In the genomic region with DNA sequence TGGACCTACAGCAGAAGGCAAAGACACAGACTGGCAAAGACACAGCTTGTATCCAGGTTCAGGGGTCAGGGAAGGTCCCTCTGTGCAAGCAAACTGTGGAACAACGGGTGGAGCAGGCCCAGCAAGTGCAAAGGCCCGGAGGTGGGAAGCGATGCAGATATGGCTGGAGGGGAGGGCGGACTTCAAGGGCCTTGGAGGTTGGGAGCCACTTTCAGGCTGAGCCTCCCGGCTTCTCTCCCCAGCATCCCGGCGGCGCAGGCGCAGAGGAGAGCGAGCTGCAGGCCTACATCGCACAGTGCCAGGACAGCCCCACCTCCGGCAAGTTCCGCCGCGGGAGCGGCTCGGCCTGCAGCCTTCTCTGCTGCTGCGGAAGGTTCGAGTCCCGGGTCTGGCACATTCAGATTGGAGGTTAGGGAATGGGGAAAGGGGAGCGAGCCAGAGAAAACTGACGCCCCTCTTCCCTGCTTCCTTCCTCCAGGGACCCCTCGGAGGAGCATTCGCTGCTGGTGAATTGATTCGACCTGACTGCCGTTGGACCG, we compare ENCODE assay signal across 8 cellular contexts. TPM values are rescaled to one million over a fixed set of nuclear protein-coding genes. Genes with fewer than 3 reads are reported as not detected.
DNase-seq lines count a peak whose midpoint lies in the region; ATAC-seq and TF ChIP-seq lines count a peak whose summit lies in the region.

No MANE protein-coding gene starts in this region.

- ATAC-seq in activated B cell treated with CpG ODN at 0.5 μM for 24 hours (ENCODE audit: low read depth): no peak
- no peak for ATAC-seq in GM21717 (IDR thresholded peaks at IDR 0.05; ENCODE audit: unreplicated experiment)

- intact Hi-C loops in activated B cell treated with CpG ODN at 0.5 μM for 24 hours (cut with micrococcal nuclease): loop anchor here (10.0 kb wide), 2 partner anchors 391 to 1629 kb away; a partner anchor contains a TSS

- peaks cover 9% of the 10 kb centered on the region for H3K36me3 ChIP-seq in neuron (ENCODE audit: insufficient read depth, low read length)

- H2AFZ ChIP-seq in neuron (ENCODE audit: low read depth, low read length): peak overlapping the region; percentile 77

- H3K4me3 ChIP-seq in GM12864 (ENCODE audit: low read depth, low read length): peak overlapping the region; percentile 91; the same call in 1 of the 2 replicates
- H3K4me3 ChIP-seq in foreskin fibroblast (ENCODE audit: low read depth in 1 of 2, low read length in 2 of 2): peak overlapping the region; percentile 81 to 93
- H3K4me3 ChIP-seq in neuron (ENCODE audit: low read length): peak overlapping the region; percentile 71

- peaks cover 32% of the 10 kb centered on the region for H3K4me1 Mint-ChIP-seq in activated B cell treated with CpG ODN at 0.5 μM for 24 hours

- H3K4me3 Mint-ChIP-seq in activated B cell treated with CpG ODN at 0.5 μM for 24 hours: peak overlapping the region; percentile 94

- peaks cover 22% of the 10 kb centered on the region for H3K36me3 Mint-ChIP-seq in activated B cell treated with CpG ODN at 0.5 μM for 24 hours (ENCODE audit: low read depth)

- CTCF ChIA-PET in activated B cell treated with CpG ODN at 0.5 μM for 24 hours (lab: Charles Lee): no interaction called here
- CTCF ChIA-PET in HEK293T (lab: Yijun Ruan, JAX): interaction anchor here (0.5 kb wide), 1 partner anchor 15 kb away, joined by 3 read pairs; no protein-coding TSS in a partner anchor

- H3K27me3 Mint-ChIP-seq in activated B cell treated with CpG ODN at 0.5 μM for 24 hours: no peaks in the 10 kb centered on the region

- no peaks in the 10 kb centered on the region for H3K9me3 ChIP-seq in neuron (ENCODE audit: low read length)

- no peaks in the 10 kb centered on the region for H3K27me3 ChIP-seq in neuron (ENCODE audit: insufficient read depth, low read length)

- TF ChIP-seq CTCF in GM12864 (IDR thresholded peaks at IDR 0.05; ENCODE audit: low read depth, low read length, missing control alignments): no peak
- no peak for TF ChIP-seq CTCF in activated B cell treated with CpG ODN at 0.5 μM for 24 hours (IDR thresholded peaks at IDR 0.05)
- TF ChIP-seq CTCF in foreskin fibroblast (IDR thresholded peaks at IDR 0.05; ENCODE audit: low read depth, low read length): no peak

- H3K4me1 ChIP-seq in neuron (ENCODE audit: insufficient read depth, low read length): no peaks in the 10 kb centered on the region

- peak overlapping the region; percentile 71 for H3K27ac Mint-ChIP-seq in activated B cell treated with CpG ODN at 0.5 μM for 24 hours

- no peak for DNase-seq in GM12864 (ENCODE audit: low read depth)
- no peak for DNase-seq in activated B cell treated with CpG ODN at 0.5 μM for 24 hours
- DNase-seq in foreskin fibroblast: peak; percentile 58 to 84
- no peak for DNase-seq in HEK293T (ENCODE audit: extremely low spot score)
- no peak for DNase-seq in RKO (ENCODE audit: low spot score)
- DNase-seq in NCI-H2081 (lab: John Stamatoyannopoulos, UW): no peak

- no peaks in the 10 kb centered on the region for H3K9me3 Mint-ChIP-seq in activated B cell treated with CpG ODN at 0.5 μM for 24 hours

- POLR2A ChIA-PET in activated B cell treated with CpG ODN at 0.5 μM for 24 hours (lab: Charles Lee): interaction anchor here (2.7 kb wide), 1 partner anchor 11 kb away, joined by 14 read pairs; a partner anchor contains a TSS
- POLR2A ChIA-PET in HEK293T (lab: Yijun Ruan, JAX): interaction anchor here (1.2 to 3.7 kb wide), 2 partner anchors 11 to 434 kb away, joined by 3 to 21 read pairs; a partner anchor contains a TSS

TF ChIP-seq in HEK293T, 16 proteins besides CTCF, POLR2A, EP300 and RAD21:
- TF ChIP-seq BHLHE40 (IDR thresholded peaks at IDR 0.05; ENCODE audit: borderline replicate concordance): no peak
- TF ChIP-seq LEF1 (IDR thresholded peaks at IDR 0.05; ENCODE audit: borderline replicate concordance): no peak
- no peak for TF ChIP-seq FOXA1 (IDR thresholded peaks at IDR 0.05)
- TF ChIP-seq, protein P1, sequence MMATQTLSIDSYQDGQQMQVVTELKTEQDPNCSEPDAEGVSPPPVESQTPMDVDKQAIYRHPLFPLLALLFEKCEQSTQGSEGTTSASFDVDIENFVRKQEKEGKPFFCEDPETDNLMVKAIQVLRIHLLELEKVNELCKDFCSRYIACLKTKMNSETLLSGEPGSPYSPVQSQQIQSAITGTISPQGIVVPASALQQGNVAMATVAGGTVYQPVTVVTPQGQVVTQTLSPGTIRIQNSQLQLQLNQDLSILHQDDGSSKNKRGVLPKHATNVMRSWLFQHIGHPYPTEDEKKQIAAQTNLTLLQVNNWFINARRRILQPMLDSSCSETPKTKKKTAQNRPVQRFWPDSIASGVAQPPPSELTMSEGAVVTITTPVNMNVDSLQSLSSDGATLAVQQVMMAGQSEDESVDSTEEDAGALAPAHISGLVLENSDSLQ (IDR thresholded peaks at IDR 0.05): no peak
- no peak for TF ChIP-seq SP1 (IDR thresholded peaks at IDR 0.05)
- no peak for TF ChIP-seq ELF4 (IDR thresholded peaks at IDR 0.05)
- TF ChIP-seq TARDBP (IDR thresholded peaks at IDR 0.05): no peak
- no peak for TF ChIP-seq HDGF (IDR thresholded peaks at IDR 0.05; ENCODE audit: borderline replicate concordance)
- TF ChIP-seq NFRKB (IDR thresholded peaks at IDR 0.05): no peak

RNA-seq across cellular contexts. Expression of a gene that starts 2.2 kb away (rescaled TPM):
- 110 and 116 TPM in 2 replicates for total RNA-seq in activated B cell treated with CpG ODN at 0.5 μM for 24 hours

RNA-seq across cellular contexts. Expression of a gene that starts 10.9 kb away (rescaled TPM):
- 13.4 and 13.7 TPM in 2 replicates for total RNA-seq in activated B cell treated with CpG ODN at 0.5 μM for 24 hours

RNA-seq across cellular contexts. Expression of a gene that starts 17.4 kb away (rescaled TPM):
- total RNA-seq in activated B cell treated with CpG ODN at 0.5 μM for 24 hours: 13.5 and 16.9 TPM in 2 replicates

RNA-seq across cellular contexts. Expression of a gene that starts 44.5 kb away (rescaled TPM):
- total RNA-seq in activated B cell treated with CpG ODN at 0.5 μM for 24 hours: 0.61 and 1.0 TPM in 2 replicates

Comparison
In these comparisons a context has a peak if more than half of its experiments do, and no peak if none do; other contexts are left out.
1. DNase-seq: peak in foreskin fibroblast (2 of 2); none in GM12864 (single experiment), activated B cell treated with CpG ODN at 0.5 μM for 24 hours (single experiment), HEK293T (single experiment), RKO (single experiment) and NCI-H2081 (0 of 2).
2. Peak in every context shown above with its lines, with median percentiles within 50 percentile points of each other: H3K4me3 ChIP-seq.